Comparison of ENCODE assay signal across 12 cellular contexts in the genomic region with DNA sequence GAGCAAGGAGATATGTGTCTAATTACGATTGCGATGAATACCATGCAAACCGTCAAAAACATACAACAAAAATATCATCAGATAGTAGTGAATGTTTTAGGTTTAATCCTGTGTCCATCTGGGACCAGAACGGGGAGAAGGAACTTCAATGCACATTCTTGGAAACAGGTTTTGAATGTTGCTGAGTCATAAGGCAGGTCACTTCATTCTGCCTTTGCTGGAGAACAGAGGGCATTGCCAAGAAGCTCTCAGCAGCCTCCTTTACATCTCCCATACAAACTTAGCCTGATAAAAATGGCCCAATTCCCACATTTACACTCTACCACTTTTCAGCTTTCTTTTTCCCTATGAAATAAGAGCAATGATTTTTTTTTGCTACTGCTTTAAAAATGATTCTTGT.
DNase-seq lines count a peak whose midpoint lies in the region; FAIRE-seq and TF ChIP-seq lines count a peak whose summit lies in the region.
"Had no signal": no experiment of that assay in that cellular context is flagged by ENCODE, and none has a peak within 500 bp of the region (broad histone marks: within the 10 kb centered on the region; RNA-seq: fewer than 3 reads in every experiment).

No MANE protein-coding gene starts in this region.

- no peaks in the 10 kb centered on the region for H3K79me2 ChIP-seq in mesendoderm (ENCODE audit: control insufficient read depth, insufficient read depth, low read length)

- no peak for FAIRE-seq in bronchial epithelial cell (lab: Jason Lieb, UNC)
- FAIRE-seq: GM18507, H54 had no signal

- WGBS in mesendoderm (ENCODE audit: extremely low coverage, insufficient coverage, low lambda C conversion rate): no CpG with 5 or more reads among the region's 4 CpGs

- H3K4ac ChIP-seq in mesendoderm (ENCODE audit: low read depth, low read length): no peak overlapping the region

- H3K36me3 ChIP-seq in bronchial epithelial cell (ENCODE audit: control insufficient read depth, insufficient read depth, low read length): no peaks in the 10 kb centered on the region
- H3K36me3 ChIP-seq in mesendoderm (ENCODE audit: control insufficient read depth, insufficient read depth, low read length): no peaks in the 10 kb centered on the region

- H4K8ac ChIP-seq in mesendoderm (ENCODE audit: low read depth, low read length): no peak overlapping the region

- H3K9ac ChIP-seq in mesendoderm (ENCODE audit: low read length): no peak overlapping the region
- H3K9ac ChIP-seq: GM23248 had no signal

- no peak overlapping the region for H2AK5ac ChIP-seq in mesendoderm (ENCODE audit: low read length)

- DNase-seq in A172 (ENCODE audit: low spot score) (peak; percentile 19), HT-29 (ENCODE audit: low spot score) (peak; percentile 10), bronchial epithelial cell (ENCODE audit: low read depth) (peak; percentile 12), mesendoderm (peak; percentile 22), NCI-H128 (lab: John Stamatoyannopoulos, UW; ENCODE audit: unreplicated experiment) (no peak)
- no peak for DNase-seq in stimulated activated CD4-positive, alpha-beta T cell treated with anti-CD3 and anti-CD28 coated beads, Interleukin-4, amount 100 ng/mL, for 4 hours
- no peak for DNase-seq in stimulated activated CD4-positive, alpha-beta T cell treated with anti-CD3 and anti-CD28 coated beads, Interleukin-4, amount 100 ng/mL, for 1 hour
- DNase-seq: Caco-2; CD8-positive, alpha-beta T cell; GM23248 had no signal

- no peak overlapping the region for H4K5ac ChIP-seq in mesendoderm (ENCODE audit: low read length)

- H3K79me1 ChIP-seq in mesendoderm (ENCODE audit: low read length): no peaks in the 10 kb centered on the region

- H2BK120ac ChIP-seq in mesendoderm (ENCODE audit: low read depth, low read length): no peak overlapping the region

- TF ChIP-seq CTCF in bronchial epithelial cell (IDR thresholded peaks at IDR 0.05; ENCODE audit: insufficient read depth, low read length, severe bottlenecking): no peak

- H3K4me2 ChIP-seq in mesendoderm (ENCODE audit: low read length): no peak overlapping the region

- H3K4me1 ChIP-seq in mesendoderm (ENCODE audit: control insufficient read depth, low read depth, low read length): peaks cover 3% of the 10 kb centered on the region
- H3K4me1 ChIP-seq: Caco-2 had no signal

- H3K23ac ChIP-seq in mesendoderm (ENCODE audit: low read length): no peak overlapping the region

- no peak overlapping the region for H3K27ac ChIP-seq in mesendoderm (ENCODE audit: low read depth, low read length)
- H3K27ac ChIP-seq: GM23248 had no signal

- H3K4me3 ChIP-seq in bronchial epithelial cell (ENCODE audit: low read depth, low read length) (no peak overlapping the region), mesendoderm (ENCODE audit: low read length) (no peak overlapping the region)
- H3K4me3 ChIP-seq: GM23248 had no signal

- no peak overlapping the region for H3K56ac ChIP-seq in mesendoderm (ENCODE audit: low read length)

- H2BK5ac ChIP-seq in mesendoderm (ENCODE audit: low read length): no peak overlapping the region

- H3K27me3 ChIP-seq in bronchial epithelial cell (ENCODE audit: control insufficient read depth, insufficient read depth, low read length) (no peaks in the 10 kb centered on the region), mesendoderm (ENCODE audit: insufficient read depth, low read length, poor library complexity) (no peaks in the 10 kb centered on the region)

- no peak overlapping the region for H3K18ac ChIP-seq in mesendoderm (ENCODE audit: low read length)

- H2BK15ac ChIP-seq in mesendoderm (replicated peaks; ENCODE audit: low read depth): no peak overlapping the region

Comparison
In these comparisons a context has a peak if more than half of its experiments do, and no peak if none do; other contexts are left out.
1. DNase-seq: peak in A172 (single experiment), HT-29 (single experiment), bronchial epithelial cell (single experiment) and mesendoderm (single experiment); none in stimulated activated CD4-positive, alpha-beta T cell treated with anti-CD3 and anti-CD28 coated beads, Interleukin-4, amount 100 ng/mL, for 4 hours (0 of 2), NCI-H128 (single experiment) and stimulated activated CD4-positive, alpha-beta T cell treated with anti-CD3 and anti-CD28 coated beads, Interleukin-4, amount 100 ng/mL, for 1 hour (single experiment).